Comparison of ENCODE assay signal across 9 cellular contexts in the genomic region with DNA sequence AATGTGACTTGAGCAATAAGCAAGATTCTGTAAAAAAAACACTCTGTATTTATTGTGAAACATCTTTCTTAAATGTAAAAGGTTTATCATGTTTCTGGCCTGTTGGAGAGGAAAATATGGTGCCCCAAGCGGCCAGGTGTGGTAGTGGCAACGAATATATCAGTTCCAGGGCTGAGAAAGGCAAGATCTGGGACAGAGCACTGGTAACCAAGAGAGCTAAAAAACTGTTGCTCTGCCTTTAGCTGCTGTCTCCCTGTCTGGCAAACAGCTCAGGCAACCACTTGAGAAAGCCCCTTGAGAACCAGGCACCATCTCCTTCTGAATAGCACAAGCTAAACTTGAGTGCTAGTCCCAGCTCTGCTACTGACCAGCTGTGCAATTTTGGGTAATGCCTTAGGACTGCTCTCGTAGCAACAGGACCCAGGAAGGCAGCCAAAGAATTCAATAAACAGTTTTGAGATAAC.
DNase-seq lines count a peak whose midpoint lies in the region; ATAC-seq and TF ChIP-seq lines count a peak whose summit lies in the region.
"Had no signal": no experiment of that assay in that cellular context is flagged by ENCODE, and none has a peak within 500 bp of the region (broad histone marks: within the 10 kb centered on the region; RNA-seq: fewer than 3 reads in every experiment).

No MANE protein-coding gene starts in this region.

- intact Hi-C loops in esophagus muscularis mucosa (cut with DNase I), result no loop called here

- H3K27me3 ChIP-seq in RWPE2 (ENCODE audit: insufficient read depth, poor library complexity, severe bottlenecking), result no peaks in the 10 kb centered on the region
- H3K27me3 ChIP-seq in esophagus muscularis mucosa, result no peaks in the 10 kb centered on the region

- H3K9me3 ChIP-seq in RWPE2 (ENCODE audit: severe bottlenecking) (no peaks in the 10 kb centered on the region), esophagus muscularis mucosa (no peaks in the 10 kb centered on the region)

- H3K4me3 ChIP-seq in RWPE2 (ENCODE audit: severe bottlenecking), result no peak overlapping the region
- H3K4me3 ChIP-seq in esophagus muscularis mucosa, result no peak overlapping the region

- no peak for TF ChIP-seq POLR2A in esophagus muscularis mucosa (IDR thresholded peaks at IDR 0.05; ENCODE audit: low read depth)

- TF ChIP-seq CTCF in GM20000 (IDR thresholded peaks at IDR 0.05; ENCODE audit: extremely low read depth, missing control alignments), result peak; percentile 66
- TF ChIP-seq CTCF in RWPE2 (IDR thresholded peaks at IDR 0.05; ENCODE audit: poor library complexity, severe bottlenecking), result peak; percentile 83
- TF ChIP-seq CTCF in esophagus muscularis mucosa (IDR thresholded peaks at IDR 0.05), result peak in 1 of 3 experiments; percentile 25

- DNase-seq in COLO668 (lab: John Stamatoyannopoulos, UW; ENCODE audit: unreplicated experiment), result peak; percentile 35
- DNase-seq in GM20000 (ENCODE audit: low spot score), result no peak
- DNase-seq in RWPE2 (ENCODE audit: low spot score), result no peak
- DNase-seq in kidney tubule cell (ENCODE audit: low spot score), result peak; percentile 13
- no peak for DNase-seq in esophagus muscularis mucosa (ENCODE audit: extremely low spot score)
- DNase-seq in NOMO-1 treated with DMSO at 0.1 percent for 48 hours (lab: John Stamatoyannopoulos, UW; ENCODE audit: unreplicated experiment), result no peak
- DNase-seq in NCI-H1105 treated with DMSO at 0.1 percent for 48 hours (lab: John Stamatoyannopoulos, UW), result no peak
- DNase-seq: activated CD4-positive, alpha-beta T cell treated with anti-CD3 and anti-CD28 coated beads, Interleukin-2, amount 50 U/mL, for 4 hours had no signal

- peak; percentile 52; the same call in 2 of the 3 replicates for ATAC-seq in RWPE2 (ENCODE audit: low read depth)
- no peak for ATAC-seq in GM21390 (IDR thresholded peaks at IDR 0.05; ENCODE audit: unreplicated experiment)

- H3K36me3 ChIP-seq in RWPE2 (ENCODE audit: low read depth) (no peaks in the 10 kb centered on the region), esophagus muscularis mucosa (no peaks in the 10 kb centered on the region)

- TF ChIP-seq EP300 in esophagus muscularis mucosa (IDR thresholded peaks at IDR 0.05), result no peak

- 51% methylated on average over 3 of the region's 3 CpGs for WGBS in esophagus muscularis mucosa

- H3K4me1 ChIP-seq in RWPE2 (ENCODE audit: insufficient read depth, poor library complexity, severe bottlenecking) (no peaks in the 10 kb centered on the region), esophagus muscularis mucosa (no peaks in the 10 kb centered on the region)

- H3K27ac ChIP-seq in RWPE2 (ENCODE audit: poor library complexity, severe bottlenecking), result no peak overlapping the region
- no peak overlapping the region for H3K27ac ChIP-seq in esophagus muscularis mucosa (replicated peaks in 1 of 4)

Comparison
In these comparisons a context has a peak if more than half of its experiments do, and no peak if none do; other contexts are left out.
1. DNase-seq: peak in COLO668 (single experiment) and kidney tubule cell (single experiment); none in GM20000 (single experiment), RWPE2 (single experiment), esophagus muscularis mucosa (single experiment), NOMO-1 treated with DMSO at 0.1 percent for 48 hours (single experiment) and NCI-H1105 treated with DMSO at 0.1 percent for 48 hours (single experiment).